In genomic region chr13:99339736-99340392, GRCh38 we compare ENCODE assay signal across 9 cellular contexts. TPM values are rescaled to one million over a fixed set of nuclear protein-coding genes. Genes with fewer than 3 reads are reported as not detected.
A peak's percentile ranks its signal among the peaks of the same experiment; 100 is the strongest.
DNase-seq lines count a peak whose midpoint lies in the region; ATAC-seq, FAIRE-seq and TF ChIP-seq lines count a peak whose summit lies in the region.
"Had no signal": no experiment of that assay in that cellular context is flagged by ENCODE, and none has a peak within 500 bp of the region (broad histone marks: within the 10 kb centered on the region; RNA-seq: fewer than 3 reads in every experiment).

No MANE protein-coding gene starts in this region.

- H3K79me2 ChIP-seq in astrocyte (ENCODE audit: insufficient read depth, low read length) = no peaks in the 10 kb centered on the region

- CTCF ChIA-PET in RWPE1 (lab: Yijun Ruan, JAX) = no interaction called here

- H3K9me3 Mint-ChIP-seq in astrocyte (ENCODE audit: unreplicated experiment) (no peaks in the 10 kb centered on the region), natural killer cell (no peaks in the 10 kb centered on the region)

- TF ChIP-seq CTCF in RWPE1 (conservative IDR thresholded peaks at IDR 0.05; ENCODE audit: low read depth) (no peak), astrocyte (IDR thresholded peaks at IDR 0.05; ENCODE audit: insufficient read depth, low read depth, low read length) (no peak), natural killer cell (IDR thresholded peaks at IDR 0.05) (no peak)

- H3K27ac ChIP-seq in RWPE1 (peak overlapping the region; percentile 54), astrocyte (ENCODE audit: low read depth, low read length) (no peak overlapping the region)

- DNase-seq in H54 (ENCODE audit: insufficient read length, low spot score) = no peak
- DNase-seq in RWPE1 (ENCODE audit: low spot score) = no peak
- peak; percentile 33 for DNase-seq in astrocyte (ENCODE audit: low read depth)
- no peak for DNase-seq in natural killer cell
- DNase-seq in NCI-H446 (lab: John Stamatoyannopoulos, UW) = no peak
- no peak for DNase-seq in sciatic nerve (ENCODE audit: low spot score)
- no peak for DNase-seq in DMS 273 treated with DMSO at 0.1 percent for 48 hours (lab: John Stamatoyannopoulos, UW)
- DNase-seq: stimulated activated CD4-positive, alpha-beta T cell treated with anti-CD3 and anti-CD28 coated beads, Interleukin-2, amount 100 ng/mL, for 48 hours had no signal

- H3K36me3 Mint-ChIP-seq in astrocyte (ENCODE audit: low read depth, unreplicated experiment) (peaks cover 18% of the 10 kb centered on the region), natural killer cell (peaks cover 18% of the 10 kb centered on the region)

- intact Hi-C loops in natural killer cell (cut with micrococcal nuclease) = loop anchor here (1.0 to 5.0 kb wide), 3 partner anchors 12 to 42 kb away; no protein-coding TSS in a partner anchor
- intact Hi-C loops in sciatic nerve (cut with DNase I) = no loop called here

- POLR2A ChIA-PET in RWPE1 (lab: Yijun Ruan, JAX; ENCODE audit: low non-redundant PET) = no interaction called here

- ATAC-seq in natural killer cell (peak; percentile 72 to 84 (median 81)), sciatic nerve (no peak)
- ATAC-seq: Panc1 had no signal

- H3K4me1 ChIP-seq in astrocyte (ENCODE audit: insufficient read depth, low read length) = no peaks in the 10 kb centered on the region

- no peaks in the 10 kb centered on the region for H3K27me3 Mint-ChIP-seq in astrocyte (ENCODE audit: low read depth, unreplicated experiment)
- H3K27me3 Mint-ChIP-seq in natural killer cell (ENCODE audit: low read depth in 2 of 2) = peaks cover 5 to 17% of the 10 kb centered on the region in 2 donors

- H4K20me1 ChIP-seq in astrocyte (ENCODE audit: insufficient read depth, low read length) = no peaks in the 10 kb centered on the region

- no peaks in the 10 kb centered on the region for H3K27me3 ChIP-seq in astrocyte (ENCODE audit: insufficient read depth, low read length)

- no peaks in the 10 kb centered on the region for H3K9me3 ChIP-seq in astrocyte (ENCODE audit: insufficient read depth, low read depth, low read length)

- H3K9ac ChIP-seq in astrocyte (ENCODE audit: low read length) = no peak overlapping the region

- H3K4me3 ChIP-seq in astrocyte (ENCODE audit: insufficient read depth, low read depth, low read length) = no peak overlapping the region

- H3K27ac Mint-ChIP-seq in astrocyte (ENCODE audit: unreplicated experiment) (no peak overlapping the region), natural killer cell (peak overlapping the region; percentile 4 to 71)

- peaks cover 2% of the 10 kb centered on the region for H3K36me3 ChIP-seq in astrocyte (ENCODE audit: insufficient read depth, low read length)

- H3K4me3 Mint-ChIP-seq in astrocyte (ENCODE audit: unreplicated experiment) (no peak overlapping the region), natural killer cell (peak overlapping the region; percentile 85)

- no peak for TF ChIP-seq POLR2A in H54 (IDR thresholded peaks at IDR 0.05; ENCODE audit: low read depth, low read length)

- FAIRE-seq in H54 (lab: Jason Lieb, UNC) (peak; percentile 83), astrocyte (lab: Jason Lieb, UNC) (peak; percentile 9)

- peaks cover 3% of the 10 kb centered on the region for H3K4me1 Mint-ChIP-seq in astrocyte (ENCODE audit: low read depth, unreplicated experiment)
- peaks cover 32 to 38% of the 10 kb centered on the region in 2 donors for H3K4me1 Mint-ChIP-seq in natural killer cell

- H2AFZ ChIP-seq in astrocyte (ENCODE audit: low read depth, low read length) = no peak overlapping the region

- H3K4me2 ChIP-seq in astrocyte (ENCODE audit: low read length) = no peak overlapping the region

RNA-seq across cellular contexts. Expression of gene GPR183, which starts 32.7 kb away (rescaled TPM):
- 4.9 and 5.6 TPM in 2 replicates for total RNA-seq in astrocyte
- total RNA-seq in natural killer cell = 10 to 100 TPM; 20.0 to 47.0 (median 41.1) TPM
- 19.5 TPM for total RNA-seq in sciatic nerve
